In the genomic region with DNA sequence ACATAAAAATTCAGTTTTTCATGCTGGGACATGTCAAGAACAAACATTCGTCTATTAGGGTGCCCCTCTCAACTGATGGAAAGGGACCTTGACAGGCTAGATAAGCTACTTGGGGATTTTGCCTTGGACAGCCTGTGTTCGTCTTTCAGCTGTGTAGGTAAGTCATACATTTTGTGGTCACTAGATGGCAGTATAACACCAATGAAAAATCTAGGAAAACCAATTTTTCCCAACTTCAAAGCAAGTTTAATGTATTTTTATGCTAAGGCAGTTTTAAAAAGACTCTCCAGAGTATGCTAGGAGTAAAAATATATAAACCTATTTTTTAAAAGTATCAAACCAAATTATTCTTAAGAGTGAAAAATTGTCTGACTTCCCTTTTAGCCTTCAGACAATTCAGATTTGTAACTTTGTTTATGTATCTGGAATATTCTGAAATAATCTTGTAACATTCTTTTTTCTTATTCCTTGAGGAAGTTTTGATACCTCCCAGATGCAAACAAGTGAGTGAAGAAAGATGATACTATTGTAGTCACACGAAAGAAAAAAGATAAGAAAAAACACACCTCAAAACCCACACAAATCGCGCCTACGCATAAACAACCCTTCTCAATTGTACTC, we compare ENCODE assay signal across 9 cellular contexts.
DNase-seq lines count a peak whose midpoint lies in the region; ATAC-seq, FAIRE-seq and TF ChIP-seq lines count a peak whose summit lies in the region.
"Had no signal": no experiment of that assay in that cellular context is flagged by ENCODE, and none has a peak within 500 bp of the region (broad histone marks: within the 10 kb centered on the region; RNA-seq: fewer than 3 reads in every experiment).

No MANE protein-coding gene starts in this region.

- TF ChIP-seq CTCF in Caco-2 (IDR thresholded peaks at IDR 0.05; ENCODE audit: insufficient read depth in 1 of 2, low read depth in 1 of 2, low read length in 1 of 2, severe bottlenecking in 1 of 2, unreplicated experiment in 1 of 2) (peak; percentile 39 to 52), omental fat pad (IDR thresholded peaks at IDR 0.05) (no peak)

- H3K4me1 Mint-ChIP-seq in Caco-2 (ENCODE audit: low read depth, unreplicated experiment) (no peaks in the 10 kb centered on the region), naive B cell (no peaks in the 10 kb centered on the region)
- no peaks in the 10 kb centered on the region for H3K4me1 Mint-ChIP-seq in activated T-cell treated with anti-CD3 and anti-CD28 coated beads, Interleukin-2, amount 50 U/mL, for 4 hours (ENCODE audit: low read depth)

- no peak overlapping the region for H3K4me3 ChIP-seq in Caco-2 (ENCODE audit: low read depth, low read length)

- H3K9me3 Mint-ChIP-seq in Caco-2 (ENCODE audit: unreplicated experiment) (no peaks in the 10 kb centered on the region), naive B cell (no peaks in the 10 kb centered on the region)
- H3K9me3 Mint-ChIP-seq in activated T-cell treated with anti-CD3 and anti-CD28 coated beads, Interleukin-2, amount 50 U/mL, for 4 hours, result no peaks in the 10 kb centered on the region
- H3K9me3 Mint-ChIP-seq: T-helper 1 cell treated with Interleukin-12 subunit alpha and Interleukin-12 subunit beta and Interleukin-4 antibody, amounts not matched to agents 30 μg/mL and 1 μg/mL, for 36 hours had no signal

- no peaks in the 10 kb centered on the region for H3K4me1 ChIP-seq in Caco-2

- H3K9me3 ChIP-seq in Caco-2, result no peaks in the 10 kb centered on the region

- CTCF ChIA-PET in Caco-2 (lab: Charles Lee), result interaction anchor here (0.6 to 1.0 kb wide), 6 partner anchors 31 to 555 kb away, joined by 3 to 11 read pairs (median 4); no protein-coding TSS in a partner anchor

- DNase-seq in Caco-2 (peak in 1 of 2 experiments; percentile 40), GM19239 (ENCODE audit: insufficient read length, low spot score) (peak; percentile 18), HPDE6-E6E7 (ENCODE audit: extremely low spot score) (peak; percentile 34), SK-N-DZ (ENCODE audit: low spot score) (peak; percentile 27), naive B cell (peak; percentile 3), omental fat pad (ENCODE audit: low spot score) (no peak)
- DNase-seq in activated T-cell treated with anti-CD3 and anti-CD28 coated beads, Interleukin-2, amount 50 U/mL, for 4 hours, result no peak

- H3K4me3 Mint-ChIP-seq in Caco-2 (ENCODE audit: unreplicated experiment) (no peak overlapping the region), naive B cell (no peak overlapping the region)
- no peak overlapping the region for H3K4me3 Mint-ChIP-seq in activated T-cell treated with anti-CD3 and anti-CD28 coated beads, Interleukin-2, amount 50 U/mL, for 4 hours
- H3K4me3 Mint-ChIP-seq: T-helper 1 cell treated with Interleukin-12 subunit alpha and Interleukin-12 subunit beta and Interleukin-4 antibody, amounts not matched to agents 30 μg/mL and 1 μg/mL, for 36 hours had no signal

- no peaks in the 10 kb centered on the region for H3K36me3 ChIP-seq in Caco-2 (ENCODE audit: control insufficient read depth, insufficient read depth, low read length)

- peak; percentile 85 for FAIRE-seq in GM19239 (lab: Jason Lieb, UNC)

- H3K27me3 ChIP-seq in Caco-2 (replicated peaks; ENCODE audit: control insufficient read depth, insufficient read depth, low read length), result no peaks in the 10 kb centered on the region

- H3K27ac Mint-ChIP-seq in Caco-2 (ENCODE audit: unreplicated experiment), result no peak overlapping the region
- no peak overlapping the region for H3K27ac Mint-ChIP-seq in naive B cell
- H3K27ac Mint-ChIP-seq: T-helper 1 cell treated with Interleukin-12 subunit alpha and Interleukin-12 subunit beta and Interleukin-4 antibody, amounts not matched to agents 30 μg/mL and 1 μg/mL, for 36 hours had no signal

- POLR2A ChIA-PET in Caco-2 (lab: Charles Lee), result no interaction called here

- H3K27me3 Mint-ChIP-seq in Caco-2 (ENCODE audit: insufficient read depth, unreplicated experiment) (no peaks in the 10 kb centered on the region), naive B cell (no peaks in the 10 kb centered on the region)
- no peaks in the 10 kb centered on the region for H3K27me3 Mint-ChIP-seq in activated T-cell treated with anti-CD3 and anti-CD28 coated beads, Interleukin-2, amount 50 U/mL, for 4 hours (ENCODE audit: low read depth)

- BruUV-seq in Caco-2 (replicated peaks; lab: Mats Ljungman, UMichigan), result no TSS peak

- H3K36me3 Mint-ChIP-seq in Caco-2 (ENCODE audit: insufficient read depth, unreplicated experiment), result no peaks in the 10 kb centered on the region
- H3K36me3 Mint-ChIP-seq in naive B cell, result no peaks in the 10 kb centered on the region
- no peaks in the 10 kb centered on the region for H3K36me3 Mint-ChIP-seq in activated T-cell treated with anti-CD3 and anti-CD28 coated beads, Interleukin-2, amount 50 U/mL, for 4 hours (ENCODE audit: insufficient read depth)

- intact Hi-C loops in Caco-2 (cut with micrococcal nuclease; ENCODE audit: unreplicated experiment), result loop anchor here (1.0 to 5.0 kb wide), 7 partner anchors 44 to 1055 kb away; no protein-coding TSS in a partner anchor

- ATAC-seq in esophagus mucosa (peak; percentile 62), naive B cell (ENCODE audit: low read depth in 2 of 2) (peak in 1 of 2 donors; percentile 32), omental fat pad (ENCODE audit: low FRiP score) (no peak)
- ATAC-seq in activated T-cell treated with anti-CD3 and anti-CD28 coated beads, Interleukin-2, amount 50 U/mL, for 4 hours, result no peak

Comparison
In these comparisons a context has a peak if more than half of its experiments do, and no peak if none do; other contexts are left out.
1. DNase-seq: peak in GM19239 (single experiment), HPDE6-E6E7 (single experiment), SK-N-DZ (single experiment) and naive B cell (single experiment); none in omental fat pad (single experiment) and activated T-cell treated with anti-CD3 and anti-CD28 coated beads, Interleukin-2, amount 50 U/mL, for 4 hours (single experiment).
2. CTCF ChIP-seq: peak in Caco-2 (2 of 2); none in omental fat pad (0 of 3).